Comparison of ENCODE assay signal across 1 cellular context in genomic region chr7:99501236-99501635, GRCh38.
TF ChIP-seq lines count a peak whose summit lies in the region.
"Not testable (repeated sequence)": the region's sequence is repeated elsewhere in the genome, so short reads cannot be mapped to it uniquely, and the experiment has no call there.

No MANE protein-coding gene starts in this region.

TF ChIP-seq in K562, 482 proteins besides CTCF, POLR2A, EP300 and RAD21:
- TF ChIP-seq FOXM1 (IDR thresholded peaks at IDR 0.05; ENCODE audit: low read depth), result 0 out of 2 replicates have a peak, but pooled peaks have one; percentile 25
- not testable (repeated sequence) for TF ChIP-seq FOXM1 (CRISPR knock-in tag; IDR thresholded peaks at IDR 0.05; ENCODE audit: low read depth)
- TF ChIP-seq CC2D1A (IDR thresholded peaks at IDR 0.05), result peak; percentile 84
- peak; percentile 42 for TF ChIP-seq NFYB (IDR thresholded peaks at IDR 0.05; ENCODE audit: extremely low read depth, insufficient read length)
- 0 out of 2 replicates have a peak, but pooled peaks have one; percentile 12 for TF ChIP-seq ADNP (tag; IDR thresholded peaks at IDR 0.05)
- peak; percentile 20; the same call in 1 of the 2 replicates for TF ChIP-seq MAFF (IDR thresholded peaks at IDR 0.05; ENCODE audit: low read length)
- TF ChIP-seq, protein P1, sequence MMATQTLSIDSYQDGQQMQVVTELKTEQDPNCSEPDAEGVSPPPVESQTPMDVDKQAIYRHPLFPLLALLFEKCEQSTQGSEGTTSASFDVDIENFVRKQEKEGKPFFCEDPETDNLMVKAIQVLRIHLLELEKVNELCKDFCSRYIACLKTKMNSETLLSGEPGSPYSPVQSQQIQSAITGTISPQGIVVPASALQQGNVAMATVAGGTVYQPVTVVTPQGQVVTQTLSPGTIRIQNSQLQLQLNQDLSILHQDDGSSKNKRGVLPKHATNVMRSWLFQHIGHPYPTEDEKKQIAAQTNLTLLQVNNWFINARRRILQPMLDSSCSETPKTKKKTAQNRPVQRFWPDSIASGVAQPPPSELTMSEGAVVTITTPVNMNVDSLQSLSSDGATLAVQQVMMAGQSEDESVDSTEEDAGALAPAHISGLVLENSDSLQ (IDR thresholded peaks at IDR 0.05), result 0 out of 2 replicates have a peak, but pooled peaks have one; percentile 22
- TF ChIP-seq ASH1L (IDR thresholded peaks at IDR 0.05; ENCODE audit: borderline replicate concordance, low read depth, partially characterized antibody), result peak; percentile 65
- peak; percentile 57 for TF ChIP-seq C11orf30 (IDR thresholded peaks at IDR 0.05; ENCODE audit: low read depth)
- TF ChIP-seq ZNF316 (IDR thresholded peaks at IDR 0.05), result peak; percentile 91
- TF ChIP-seq RBM25 (IDR thresholded peaks at IDR 0.05; ENCODE audit: low read depth, low read length, severe bottlenecking), result peak; percentile 23
- TF ChIP-seq MBD2 (IDR thresholded peaks at IDR 0.05; ENCODE audit: borderline replicate concordance, low read depth), result peak; percentile 25; the same call in 1 of the 2 replicates
- TF ChIP-seq FOS (IDR thresholded peaks at IDR 0.05; ENCODE audit: extremely low read depth, insufficient read length), result peak; percentile 9
